18 cellular contexts compared by ENCODE assay signal in genomic region chr10:45224219-45224841, GRCh38.
"Had no signal": no experiment of that assay in that cellular context is flagged by ENCODE, and none has a peak within 500 bp of the region (broad histone marks: within the 10 kb centered on the region; RNA-seq: fewer than 3 reads in every experiment).

No MANE protein-coding gene starts in this region.

- H3K36me3 ChIP-seq: gastrocnemius medialis, heart left ventricle, neutrophil, stomach, thoracic aorta, vagina had no signal

- H3K27ac ChIP-seq: body of pancreas, gastrocnemius medialis, heart left ventricle, neutrophil, stomach, thoracic aorta, vagina had no signal

- H3K4me3 ChIP-seq: body of pancreas, gastrocnemius medialis, heart left ventricle, stomach, thoracic aorta, vagina had no signal

- H3K27me3 ChIP-seq: body of pancreas, gastrocnemius medialis, vagina had no signal

- DNase-seq: activated B cell treated with CpG ODN at 0.5 μM for 24 hours; activated CD4-positive, alpha-beta T cell treated with anti-CD3 and anti-CD28 coated beads, Interleukin-2, amount 10 ng/mL, durations not matched to agents 24 days and 14 days; activated CD8-positive, alpha-beta memory T cell treated with anti-CD3 and anti-CD28 coated beads, Interleukin-2, amount 50 U/mL, for 4 hours; activated CD8-positive, alpha-beta T cell treated with anti-CD3 and anti-CD28 coated beads, Interleukin-2, amount 10 ng/mL, durations not matched to agents 7 days and 5 days; activated effector memory CD4-positive, alpha-beta T cell treated with anti-CD3 and anti-CD28 coated beads, Interleukin-2, amount 50 U/mL, for 16 hours; activated T-cell treated with anti-CD3 and anti-CD28 coated beads, Interleukin-2, amount 50 U/mL, for 48 hours; amniotic stem cell; body of pancreas; central memory CD4-positive, alpha-beta T cell; cortex of kidney; effector memory CD4-positive, alpha-beta T cell; gastrocnemius medialis; heart left ventricle; naive thymus-derived CD8-positive, alpha-beta T cell; stomach had no signal

- H3K4me1 ChIP-seq: body of pancreas, gastrocnemius medialis, heart left ventricle, stomach, vagina had no signal

- ATAC-seq: activated CD8-positive, alpha-beta T cell treated with anti-CD3 and anti-CD28 coated beads, Interleukin-2, amount 10 ng/mL, durations not matched to agents 7 days and 5 days; body of pancreas; gastrocnemius medialis; naive thymus-derived CD8-positive, alpha-beta T cell had no signal

- H3K9me3 ChIP-seq: body of pancreas, gastrocnemius medialis, neutrophil had no signal
